Comparison of ENCODE assay signal across 16 cellular contexts in the genomic region with DNA sequence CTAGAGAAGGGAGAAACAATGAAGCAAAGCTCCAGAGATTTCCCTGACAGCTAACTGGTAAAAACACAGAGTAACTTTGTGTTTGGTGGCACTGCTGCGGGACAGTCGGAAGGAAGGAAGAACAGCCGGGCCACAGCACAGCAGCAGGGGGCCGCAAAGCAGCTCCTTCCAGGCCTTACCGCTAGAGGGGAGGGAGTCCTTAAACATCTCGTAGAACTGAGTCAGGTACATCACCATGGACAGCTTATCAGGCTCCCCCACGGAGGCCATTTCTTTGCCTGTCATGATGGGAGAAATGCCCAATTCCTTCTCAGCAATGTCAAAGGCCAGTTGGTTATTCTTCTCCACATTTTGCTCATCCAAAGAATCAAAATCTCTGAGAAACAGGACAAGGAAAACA.
DNase-seq lines count a peak whose midpoint lies in the region; ATAC-seq and TF ChIP-seq lines count a peak whose summit lies in the region.
"Had no signal": no experiment of that assay in that cellular context is flagged by ENCODE, and none has a peak within 500 bp of the region (broad histone marks: within the 10 kb centered on the region; RNA-seq: fewer than 3 reads in every experiment).

No MANE protein-coding gene starts in this region.

- peak in 5 of 12 donors; percentile 12 to 30 (median 23) for TF ChIP-seq CTCF in heart left ventricle (IDR thresholded peaks at IDR 0.05)
- TF ChIP-seq CTCF in choroid plexus epithelial cell (conservative IDR thresholded peaks at IDR 0.05; ENCODE audit: low read depth, low read length) = peak; percentile 79
- TF ChIP-seq CTCF in type B pancreatic cell (conservative IDR thresholded peaks at IDR 0.05) = peak; percentile 60

- no peaks in the 10 kb centered on the region for H3K9me3 ChIP-seq in heart left ventricle
- H3K9me3 ChIP-seq: right lobe of liver, thoracic aorta had no signal

- H3K36me3 ChIP-seq in heart left ventricle = peaks cover 0 to 90% (median 53%) of the 10 kb centered on the region in 9 donors

- H3K4me3 ChIP-seq in heart left ventricle (no peak overlapping the region), choroid plexus epithelial cell (ENCODE audit: low read depth, low read length) (no peak overlapping the region)
- H3K4me3 ChIP-seq: right lobe of liver, thoracic aorta had no signal

- H3K27ac ChIP-seq in heart left ventricle = peak overlapping the region in 9 of 12 donors; percentile 29 to 91 (median 82)
- H3K27ac ChIP-seq: right lobe of liver, thoracic aorta had no signal

- WGBS in heart left ventricle, 4 donors = 43 to 60% (median 53%) methylated on average over 7 of the region's 7 CpGs

- no peak overlapping the region for H3K27ac Mint-ChIP-seq in type B pancreatic cell
- H3K27ac Mint-ChIP-seq in activated CD4-positive, alpha-beta T cell treated with anti-CD3 and anti-CD28 coated beads, Interleukin-2, amount 10 ng/mL, durations not matched to agents 7 days and 5 days = no peak overlapping the region
- H3K27ac Mint-ChIP-seq: activated naive CD4-positive, alpha-beta T cell treated with anti-CD3 and anti-CD28 coated beads for 36 hours; T-helper 2 cell treated with Interferon-gamma antibody and Interleukin-4, amounts not matched to agents 5 μg/mL and 100 μg/mL, for 36 hours had no signal

- H3K4me1 Mint-ChIP-seq in type B pancreatic cell (ENCODE audit: unreplicated experiment) = peaks cover 11% of the 10 kb centered on the region
- no peaks in the 10 kb centered on the region for H3K4me1 Mint-ChIP-seq in activated CD4-positive, alpha-beta T cell treated with anti-CD3 and anti-CD28 coated beads, Interleukin-2, amount 10 ng/mL, durations not matched to agents 7 days and 5 days

- intact Hi-C loops in heart left ventricle (cut with DNase I) (loop anchor here in 2 of 10 donors (5.0 kb wide), 2 partner anchors 37 to 57 kb away; no protein-coding TSS in a partner anchor), left ventricle myocardium superior (cut with micrococcal nuclease) (loop anchor here (5.0 kb wide), 1 partner anchor 52 kb away; no protein-coding TSS in a partner anchor)

- no peaks in the 10 kb centered on the region for H3K9me3 Mint-ChIP-seq in type B pancreatic cell
- H3K9me3 Mint-ChIP-seq in activated CD4-positive, alpha-beta T cell treated with anti-CD3 and anti-CD28 coated beads, Interleukin-2, amount 10 ng/mL, durations not matched to agents 7 days and 5 days = no peaks in the 10 kb centered on the region
- H3K9me3 Mint-ChIP-seq: activated naive CD4-positive, alpha-beta T cell treated with anti-CD3 and anti-CD28 coated beads for 36 hours; T-helper 2 cell treated with Interferon-gamma antibody and Interleukin-4, amounts not matched to agents 5 μg/mL and 100 μg/mL, for 36 hours had no signal

- no peak for TF ChIP-seq POLR2A in heart left ventricle (IDR thresholded peaks at IDR 0.05)

- CTCF ChIA-PET in activated CD4-positive, alpha-beta T cell treated with anti-CD3 and anti-CD28 coated beads, Interleukin-2, amount 10 ng/mL, durations not matched to agents 7 days and 5 days (lab: Charles Lee) = no interaction called here

- DNase-seq in heart left ventricle (no peak), left ventricle myocardium superior (no peak), choroid plexus epithelial cell (ENCODE audit: low read depth) (peak; percentile 71), iPS-NIHi7 (ENCODE audit: extremely low spot score) (peak; percentile 83), type B pancreatic cell (ENCODE audit: extremely low spot score, unreplicated experiment) (no peak), SIG-M5 treated with dmso at 0.1 percent for 504 hours (lab: John Stamatoyannopoulos, UW; ENCODE audit: unreplicated experiment) (no peak), RPMI8226 (no peak)
- no peak for DNase-seq in activated CD4-positive, alpha-beta T cell treated with anti-CD3 and anti-CD28 coated beads, Interleukin-2, amount 10 ng/mL, durations not matched to agents 7 days and 5 days
- DNase-seq: activated CD8-positive, alpha-beta memory T cell treated with anti-CD3 and anti-CD28 coated beads for 24 hours; activated naive CD4-positive, alpha-beta T cell treated with anti-CD3 and anti-CD28 coated beads for 36 hours; DMS 273 treated with DMSO at 0.1 percent for 48 hours; effector CD4-positive, alpha-beta T cell; NCI-H345; right lobe of liver had no signal

- H3K4me1 ChIP-seq in heart left ventricle = peaks cover 0 to 57% (median 23%) of the 10 kb centered on the region in 12 donors

- no peaks in the 10 kb centered on the region for H3K27me3 ChIP-seq in heart left ventricle
- H3K27me3 ChIP-seq: right lobe of liver had no signal

- H3K27me3 Mint-ChIP-seq in type B pancreatic cell = no peaks in the 10 kb centered on the region
- no peaks in the 10 kb centered on the region for H3K27me3 Mint-ChIP-seq in activated CD4-positive, alpha-beta T cell treated with anti-CD3 and anti-CD28 coated beads, Interleukin-2, amount 10 ng/mL, durations not matched to agents 7 days and 5 days

- H3K4me3 Mint-ChIP-seq in type B pancreatic cell = no peak overlapping the region
- no peak overlapping the region for H3K4me3 Mint-ChIP-seq in activated CD4-positive, alpha-beta T cell treated with anti-CD3 and anti-CD28 coated beads, Interleukin-2, amount 10 ng/mL, durations not matched to agents 7 days and 5 days
- H3K4me3 Mint-ChIP-seq: activated naive CD4-positive, alpha-beta T cell treated with anti-CD3 and anti-CD28 coated beads for 36 hours; T-helper 2 cell treated with Interferon-gamma antibody and Interleukin-4, amounts not matched to agents 5 μg/mL and 100 μg/mL, for 36 hours had no signal

- ATAC-seq in heart left ventricle = no peak
- no peak for ATAC-seq in left ventricle myocardium superior
- ATAC-seq: right lobe of liver had no signal

- peaks cover 27% of the 10 kb centered on the region for H3K36me3 Mint-ChIP-seq in type B pancreatic cell
- H3K36me3 Mint-ChIP-seq in activated CD4-positive, alpha-beta T cell treated with anti-CD3 and anti-CD28 coated beads, Interleukin-2, amount 10 ng/mL, durations not matched to agents 7 days and 5 days (ENCODE audit: low read depth) = peaks cover 2% of the 10 kb centered on the region

- POLR2A ChIA-PET in activated CD4-positive, alpha-beta T cell treated with anti-CD3 and anti-CD28 coated beads, Interleukin-2, amount 10 ng/mL, durations not matched to agents 7 days and 5 days (lab: Charles Lee) = no interaction called here

Comparison
In these comparisons a context has a peak if more than half of its experiments do, and no peak if none do; other contexts are left out.
1. DNase-seq: peak in choroid plexus epithelial cell (single experiment) and iPS-NIHi7 (single experiment); none in heart left ventricle (0 of 5), left ventricle myocardium superior (single experiment), type B pancreatic cell (single experiment), activated CD4-positive, alpha-beta T cell treated with anti-CD3 and anti-CD28 coated beads, Interleukin-2, amount 10 ng/mL, durations not matched to agents 7 days and 5 days (single experiment), SIG-M5 treated with dmso at 0.1 percent for 504 hours (single experiment) and RPMI8226 (single experiment).